ENCODE assay signal across 8 cellular contexts in genomic region chr13:98141938-98142426, GRCh38. TPM values are rescaled to one million over a fixed set of nuclear protein-coding genes. Genes with fewer than 3 reads are reported as not detected.
DNase-seq lines count a peak whose midpoint lies in the region; ATAC-seq and TF ChIP-seq lines count a peak whose summit lies in the region.

No MANE protein-coding gene starts in this region.

- 13 to 31% (median 20%) methylated on average over 22 of the region's 22 CpGs for WGBS in psoas muscle, 3 donors

- peaks cover 69% of the 10 kb centered on the region for H3K27me3 Mint-ChIP-seq in activated T-cell treated with anti-CD3 and anti-CD28 coated beads, Interleukin-2, amount 50 U/mL, for 72 hours (ENCODE audit: low read depth)
- H3K27me3 Mint-ChIP-seq in T-cell = peaks cover 41 to 57% of the 10 kb centered on the region in 2 donors

- CTCF ChIA-PET in T-cell (lab: Charles Lee) = no interaction called here

- DNase-seq in activated T-cell treated with anti-CD3 and anti-CD28 coated beads, Interleukin-2, amount 50 U/mL, for 72 hours = peak; percentile 9 to 11
- no peak for DNase-seq in activated T-cell treated with anti-CD3 and anti-CD28 coated beads for 4 hours
- no peak for DNase-seq in T-cell
- DNase-seq in cardiac muscle cell (ENCODE audit: low read depth in 1 of 2, low spot score in 1 of 2) = peak in 1 of 2 donors; percentile 5
- DNase-seq in psoas muscle = peak; percentile 22 to 59
- no peak for DNase-seq in activated gamma-delta T cell treated with Interleukin-2 at 50 U/mL for 16 hours

- H3K27ac ChIP-seq in cardiac muscle cell = no peak overlapping the region
- no peak overlapping the region for H3K27ac ChIP-seq in psoas muscle

- H3K27me3 ChIP-seq in cardiac muscle cell (peaks cover 15% of the 10 kb centered on the region), psoas muscle (ENCODE audit: insufficient read depth in 3 of 3, low read length in 2 of 3) (peaks cover 0 to 16% (median 0%) of the 10 kb centered on the region in 3 donors)

- peak overlapping the region; percentile 76 to 82 for H3K4me3 Mint-ChIP-seq in activated T-cell treated with anti-CD3 and anti-CD28 coated beads, Interleukin-2, amount 50 U/mL, for 72 hours
- peak overlapping the region; percentile 49 to 53 (median 51) for H3K4me3 Mint-ChIP-seq in T-cell

- H3K9me3 ChIP-seq in cardiac muscle cell (ENCODE audit: low read depth) (no peaks in the 10 kb centered on the region), psoas muscle (no peaks in the 10 kb centered on the region)

- H3K36me3 ChIP-seq in cardiac muscle cell = no peaks in the 10 kb centered on the region
- H3K36me3 ChIP-seq in psoas muscle (ENCODE audit: insufficient read depth in 1 of 2, low read depth in 1 of 2) = no peaks in the 10 kb centered on the region

- peak; percentile 5 to 11 for ATAC-seq in activated T-cell treated with anti-CD3 and anti-CD28 coated beads, Interleukin-2, amount 50 U/mL, for 72 hours (replicated peaks in 1 of 2)
- no peak for ATAC-seq in T-cell (replicated peaks in 1 of 4)
- peak in 3 of 4 donors; percentile 5 to 22 (median 8) for ATAC-seq in psoas muscle
- no peak for ATAC-seq in HG03342 (IDR thresholded peaks at IDR 0.05; ENCODE audit: unreplicated experiment)
- ATAC-seq in GM18498 (IDR thresholded peaks at IDR 0.05; ENCODE audit: unreplicated experiment) = no peak

- peaks cover 11% of the 10 kb centered on the region for H3K4me1 Mint-ChIP-seq in activated T-cell treated with anti-CD3 and anti-CD28 coated beads, Interleukin-2, amount 50 U/mL, for 72 hours (ENCODE audit: low read depth)
- peaks cover 0 to 17% (median 8%) of the 10 kb centered on the region in 3 donors for H3K4me1 Mint-ChIP-seq in T-cell

- no peaks in the 10 kb centered on the region for H3K9me3 Mint-ChIP-seq in activated T-cell treated with anti-CD3 and anti-CD28 coated beads, Interleukin-2, amount 50 U/mL, for 72 hours
- no peaks in the 10 kb centered on the region for H3K9me3 Mint-ChIP-seq in T-cell

- H3K36me3 Mint-ChIP-seq in activated T-cell treated with anti-CD3 and anti-CD28 coated beads, Interleukin-2, amount 50 U/mL, for 72 hours (ENCODE audit: insufficient read depth in 2 of 2) = no peaks in the 10 kb centered on the region
- H3K36me3 Mint-ChIP-seq in T-cell = no peaks in the 10 kb centered on the region

- POLR2A ChIA-PET in T-cell (lab: Charles Lee) = no interaction called here

- H3K27ac Mint-ChIP-seq in activated T-cell treated with anti-CD3 and anti-CD28 coated beads, Interleukin-2, amount 50 U/mL, for 72 hours = no peak overlapping the region
- H3K27ac Mint-ChIP-seq in T-cell = no peak overlapping the region

- H3K4me3 ChIP-seq in cardiac muscle cell (peak overlapping the region; percentile 67), psoas muscle (peak overlapping the region; percentile 75)

- H3K4me1 ChIP-seq in cardiac muscle cell (ENCODE audit: low read depth) (peaks cover 13% of the 10 kb centered on the region), psoas muscle (peaks cover 9% of the 10 kb centered on the region)

- intact Hi-C loops in psoas muscle (cut with DNase I) = loop anchor here in 1 of 2 donors (10.0 kb wide), 2 partner anchors 253 to 533 kb away; no protein-coding TSS in a partner anchor

- TF ChIP-seq CTCF in cardiac muscle cell (IDR thresholded peaks at IDR 0.05; ENCODE audit: low read depth, low read length) = no peak
- TF ChIP-seq CTCF in psoas muscle (IDR thresholded peaks at IDR 0.05) = no peak

RNA-seq across cellular contexts. Expression of gene FARP1, which starts 0.9 kb away (rescaled TPM):
- 1 to 10 TPM in 1 of 2 donors, under 1 TPM in 1; 0.55 to 2.4 TPM for total RNA-seq in activated T-cell treated with anti-CD3 and anti-CD28 coated beads, Interleukin-2, amount 50 U/mL, for 72 hours
- total RNA-seq in T-cell (1 to 10 TPM in 3 of 5 donors, under 1 TPM in 2; 0.51 to 2.0 (median 1.0) TPM), cardiac muscle cell (34.1 and 43.2 TPM in 2 replicates), psoas muscle (10 to 100 TPM in 3 of 4 donors, 1 to 10 TPM in 1; 9.2 to 19.4 (median 13.0) TPM)
- polyA plus RNA-seq in cardiac muscle cell (44.2 and 52.1 TPM in 2 replicates), psoas muscle (1 to 10 TPM; 5.7 to 7.5 (median 6.0) TPM)

RNA-seq across cellular contexts. Expression of gene RNF113B, which starts 35.1 kb away (rescaled TPM):
- total RNA-seq in activated T-cell treated with anti-CD3 and anti-CD28 coated beads, Interleukin-2, amount 50 U/mL, for 72 hours = not detected
- total RNA-seq in T-cell (not detected), cardiac muscle cell (not detected in 2 replicates), psoas muscle (not detected)
- polyA plus RNA-seq in cardiac muscle cell (0.10 TPM in 1 of 2 replicates, not detected in the other), psoas muscle (not detected)

Comparison
In these comparisons a context has a peak if more than half of its experiments do, and no peak if none do; other contexts are left out.
1. DNase-seq: peak in activated T-cell treated with anti-CD3 and anti-CD28 coated beads, Interleukin-2, amount 50 U/mL, for 72 hours (2 of 2) and psoas muscle (2 of 2); none in activated T-cell treated with anti-CD3 and anti-CD28 coated beads for 4 hours (single experiment), T-cell (0 of 34) and activated gamma-delta T cell treated with Interleukin-2 at 50 U/mL for 16 hours (single experiment).
2. ATAC-seq: peak in activated T-cell treated with anti-CD3 and anti-CD28 coated beads, Interleukin-2, amount 50 U/mL, for 72 hours (2 of 2) and psoas muscle (3 of 4); none in T-cell (0 of 4), HG03342 (single experiment) and GM18498 (single experiment).